In genomic region chr6:110877154-110877564, GRCh38 we compare ENCODE assay signal across 8 cellular contexts. TPM values are rescaled to one million over a fixed set of nuclear protein-coding genes. Genes with fewer than 3 reads are reported as not detected.
DNase-seq lines count a peak whose midpoint lies in the region; ATAC-seq and TF ChIP-seq lines count a peak whose summit lies in the region.

No MANE protein-coding gene starts in this region.

- H3K4me3 ChIP-seq in CD4-positive, CD25-positive, alpha-beta regulatory T cell (ENCODE audit: low read depth, low read length) = peak overlapping the region; percentile 99
- H3K4me3 ChIP-seq in dorsolateral prefrontal cortex = peak overlapping the region; percentile 64 to 99 (median 92)
- peak overlapping the region; percentile 83 for H3K4me3 ChIP-seq in neural progenitor cell

- peaks cover 88% of the 10 kb centered on the region for H3K79me2 ChIP-seq in neural progenitor cell (ENCODE audit: low read depth)

- H3F3A ChIP-seq in neural progenitor cell (ENCODE audit: low read depth) = peaks cover 24% of the 10 kb centered on the region

- H2AFZ ChIP-seq in neural progenitor cell (replicated peaks) = no peak overlapping the region

- peak overlapping the region; percentile 73 for H3K4me2 ChIP-seq in neural progenitor cell

- H3K4me1 ChIP-seq in CD4-positive, CD25-positive, alpha-beta regulatory T cell (ENCODE audit: control insufficient read depth, insufficient read depth, low read length, poor library complexity, severe bottlenecking) = peaks cover 69% of the 10 kb centered on the region
- H3K4me1 ChIP-seq in neural progenitor cell = peaks cover 41% of the 10 kb centered on the region

- H4K20me1 ChIP-seq in neural progenitor cell (ENCODE audit: low read depth) = peaks cover 72% of the 10 kb centered on the region

- H3K36me3 ChIP-seq in CD4-positive, CD25-positive, alpha-beta regulatory T cell (ENCODE audit: control insufficient read depth, insufficient read depth, low read length) = no peaks in the 10 kb centered on the region
- H3K36me3 ChIP-seq in neural progenitor cell = no peaks in the 10 kb centered on the region

- no peak overlapping the region for H3K9ac ChIP-seq in neural progenitor cell

- peaks cover 30 to 62% (median 52%) of the 10 kb centered on the region in 4 donors for H3K4me1 Mint-ChIP-seq in CD4-positive, CD25-positive, alpha-beta regulatory T cell
- H3K4me1 Mint-ChIP-seq in neural progenitor cell = peaks cover 45% of the 10 kb centered on the region

- peak overlapping the region; percentile 77 to 95 (median 93) for H3K27ac Mint-ChIP-seq in CD4-positive, CD25-positive, alpha-beta regulatory T cell
- H3K27ac Mint-ChIP-seq in neural progenitor cell = peak overlapping the region; percentile 10

- intact Hi-C loops in dorsolateral prefrontal cortex (cut with DNase I) (loop anchor here (2.0 to 5.0 kb wide), 4 partner anchors 80 to 345 kb away; partner anchors contain the start of gene GTF3C6 (in 1 of the 2)), sciatic nerve (cut with DNase I) (no loop called here)

- H3K9me3 Mint-ChIP-seq in CD4-positive, CD25-positive, alpha-beta regulatory T cell = peaks cover 0 to 1% (median 0%) of the 10 kb centered on the region in 7 donors
- H3K9me3 Mint-ChIP-seq in neural progenitor cell = no peaks in the 10 kb centered on the region

- ATAC-seq in CD4-positive, CD25-positive, alpha-beta regulatory T cell (ENCODE audit: low read depth in 2 of 2) = no peak
- ATAC-seq in sciatic nerve = no peak

- H3K27ac ChIP-seq in CD4-positive, CD25-positive, alpha-beta regulatory T cell (ENCODE audit: insufficient read depth, low read length, poor library complexity, severe bottlenecking) = peak overlapping the region; percentile 88
- peak overlapping the region in 56 of 59 donors; percentile 25 to 98 (median 92) for H3K27ac ChIP-seq in dorsolateral prefrontal cortex
- no peak overlapping the region for H3K27ac ChIP-seq in neural progenitor cell

- H3K36me3 Mint-ChIP-seq in CD4-positive, CD25-positive, alpha-beta regulatory T cell = no peaks in the 10 kb centered on the region
- peaks cover 10% of the 10 kb centered on the region for H3K36me3 Mint-ChIP-seq in neural progenitor cell

- TF ChIP-seq CTCF in dorsolateral prefrontal cortex (IDR thresholded peaks at IDR 0.05 in 54 of 56, conservative IDR thresholded peaks at IDR 0.05 in 2 of 56; ENCODE audit: low read depth in 1 of 56, partially characterized antibody in 56 of 56) = peak in 1 of 56 donors; percentile 3
- TF ChIP-seq CTCF in neural progenitor cell (IDR thresholded peaks at IDR 0.05) = no peak

- H3K27me3 Mint-ChIP-seq in CD4-positive, CD25-positive, alpha-beta regulatory T cell = no peaks in the 10 kb centered on the region
- H3K27me3 Mint-ChIP-seq in neural progenitor cell (ENCODE audit: insufficient read depth, low read depth) = no peaks in the 10 kb centered on the region

- H3K27me3 ChIP-seq in CD4-positive, CD25-positive, alpha-beta regulatory T cell (ENCODE audit: control insufficient read depth, insufficient read depth, low read length) = no peaks in the 10 kb centered on the region
- H3K27me3 ChIP-seq in dorsolateral prefrontal cortex = no peaks in the 10 kb centered on the region
- H3K27me3 ChIP-seq in neural progenitor cell = no peaks in the 10 kb centered on the region

- DNase-seq in CD4-positive, CD25-positive, alpha-beta regulatory T cell = peak in 1 of 3 donors; percentile 14
- DNase-seq in NAMALWA (ENCODE audit: low spot score) = peak; percentile 41
- DNase-seq in dorsolateral prefrontal cortex = no peak
- peak; percentile 11 for DNase-seq in neural progenitor cell (ENCODE audit: low spot score)
- no peak for DNase-seq in effector CD4-positive, alpha-beta T cell
- no peak for DNase-seq in sciatic nerve (ENCODE audit: low spot score)
- no peak for DNase-seq in NCI-H345 treated with DMSO at 0.1 percent for 48 hours (lab: John Stamatoyannopoulos, UW; ENCODE audit: unreplicated experiment)
- no peak for DNase-seq in activated CD8-positive, alpha-beta memory T cell treated with anti-CD3 and anti-CD28 coated beads, Interleukin-2, amount 50 U/mL, for 4 hours

- no peaks in the 10 kb centered on the region for H3K9me3 ChIP-seq in CD4-positive, CD25-positive, alpha-beta regulatory T cell (ENCODE audit: control insufficient read depth in 2 of 2, low read length in 2 of 2)
- H3K9me3 ChIP-seq in neural progenitor cell (ENCODE audit: low read depth) = no peaks in the 10 kb centered on the region

- H3K4me3 Mint-ChIP-seq in CD4-positive, CD25-positive, alpha-beta regulatory T cell = peak overlapping the region; percentile 97 to 99 (median 98)
- peak overlapping the region; percentile 91 for H3K4me3 Mint-ChIP-seq in neural progenitor cell

RNA-seq across cellular contexts. Expression of gene AMD1, which starts 2.6 kb away (rescaled TPM):
- total RNA-seq in CD4-positive, CD25-positive, alpha-beta regulatory T cell = 133 TPM
- polyA plus RNA-seq in CD4-positive, CD25-positive, alpha-beta regulatory T cell = 10 to 100 TPM; 60.6 to 64.4 (median 62.7) TPM
- total RNA-seq in dorsolateral prefrontal cortex (100 to 1,000 TPM in 69 of 120 experiments, 10 to 100 TPM in 51; 51.8 to 156 (median 104) TPM), neural progenitor cell (ENCODE audit: low replicate concordance) (94.0 and 142 TPM in 2 replicates), sciatic nerve (65.9 TPM)

Comparison
In these comparisons a context has a peak if more than half of its experiments do, and no peak if none do; other contexts are left out.
1. DNase-seq: peak in NAMALWA (single experiment) and neural progenitor cell (single experiment); none in dorsolateral prefrontal cortex (0 of 10), effector CD4-positive, alpha-beta T cell (single experiment), sciatic nerve (single experiment), NCI-H345 treated with DMSO at 0.1 percent for 48 hours (single experiment) and activated CD8-positive, alpha-beta memory T cell treated with anti-CD3 and anti-CD28 coated beads, Interleukin-2, amount 50 U/mL, for 4 hours (single experiment).
2. Peak in every context shown above with its lines, with median percentiles within 50 percentile points of each other: H3K4me3 ChIP-seq.